Comparison of ENCODE assay signal across 1 cellular context in the genomic region with DNA sequence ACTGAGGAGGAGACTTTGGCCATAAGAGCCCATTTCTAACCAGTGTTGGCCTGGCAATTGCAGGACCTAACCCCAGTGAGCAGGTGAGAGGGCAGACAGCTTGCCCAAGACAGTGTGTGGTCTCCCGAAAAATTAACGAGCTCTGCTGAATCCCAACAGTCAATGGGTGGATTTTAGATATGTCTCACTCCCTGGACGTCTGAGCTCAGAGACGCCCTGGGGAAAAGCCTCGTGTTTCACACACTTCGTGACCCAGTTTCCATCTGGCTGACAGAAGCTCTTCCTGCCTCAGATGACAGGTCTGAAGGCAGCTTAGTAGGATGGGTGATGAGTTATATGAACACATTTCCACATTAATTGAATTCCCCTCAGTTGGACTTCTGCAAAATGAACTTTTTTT.
A peak's percentile ranks its signal among the peaks of the same experiment; 100 is the strongest.
TF ChIP-seq lines count a peak whose summit lies in the region.

No MANE protein-coding gene starts in this region.

TF ChIP-seq in GM12878, 131 proteins besides CTCF, POLR2A, EP300 and RAD21:
- TF ChIP-seq ZSCAN29 (IDR thresholded peaks at IDR 0.05) (no peak), RUNX3 (IDR thresholded peaks at IDR 0.05; ENCODE audit: low read length) (no peak), TCF7 (IDR thresholded peaks at IDR 0.05; ENCODE audit: borderline replicate concordance) (no peak), POU2F2 (IDR thresholded peaks at IDR 0.05; ENCODE audit: borderline replicate concordance, low read depth, low read length) (0 out of 3 replicates have a peak, but pooled peaks have one; percentile 8), MEF2A (IDR thresholded peaks at IDR 0.05; ENCODE audit: insufficient read depth, low read depth, low read length) (no peak), CHD4 (IDR thresholded peaks at IDR 0.05) (no peak), NFYA (IDR thresholded peaks at IDR 0.05; ENCODE audit: borderline replicate concordance, low read depth, low read length) (no peak), STAT1 (conservative IDR thresholded peaks at IDR 0.05) (no peak), SUZ12 (IDR thresholded peaks at IDR 0.05; ENCODE audit: unreplicated experiment) (no peak), MEF2B (IDR thresholded peaks at IDR 0.05; ENCODE audit: partially characterized antibody, poor library complexity, severe bottlenecking) (peak; percentile 16), NR2C2 (IDR thresholded peaks at IDR 0.05; ENCODE audit: borderline replicate concordance, control insufficient read depth, insufficient read length, low read depth) (no peak), HCFC1 (IDR thresholded peaks at IDR 0.05; ENCODE audit: low read length) (no peak), TARDBP (IDR thresholded peaks at IDR 0.05; ENCODE audit: borderline replicate concordance) (no peak), MYB (IDR thresholded peaks at IDR 0.05; ENCODE audit: borderline replicate concordance, low read depth, low read length) (no peak), NFXL1 (IDR thresholded peaks at IDR 0.05; ENCODE audit: borderline replicate concordance) (no peak), BHLHE40 (IDR thresholded peaks at IDR 0.05; ENCODE audit: borderline replicate concordance in 1 of 2, low read depth in 2 of 2, low read length in 1 of 2) (no peak), TAF1 (IDR thresholded peaks at IDR 0.05; ENCODE audit: borderline replicate concordance, low read depth, low read length) (no peak)
- TF ChIP-seq, protein P1, sequence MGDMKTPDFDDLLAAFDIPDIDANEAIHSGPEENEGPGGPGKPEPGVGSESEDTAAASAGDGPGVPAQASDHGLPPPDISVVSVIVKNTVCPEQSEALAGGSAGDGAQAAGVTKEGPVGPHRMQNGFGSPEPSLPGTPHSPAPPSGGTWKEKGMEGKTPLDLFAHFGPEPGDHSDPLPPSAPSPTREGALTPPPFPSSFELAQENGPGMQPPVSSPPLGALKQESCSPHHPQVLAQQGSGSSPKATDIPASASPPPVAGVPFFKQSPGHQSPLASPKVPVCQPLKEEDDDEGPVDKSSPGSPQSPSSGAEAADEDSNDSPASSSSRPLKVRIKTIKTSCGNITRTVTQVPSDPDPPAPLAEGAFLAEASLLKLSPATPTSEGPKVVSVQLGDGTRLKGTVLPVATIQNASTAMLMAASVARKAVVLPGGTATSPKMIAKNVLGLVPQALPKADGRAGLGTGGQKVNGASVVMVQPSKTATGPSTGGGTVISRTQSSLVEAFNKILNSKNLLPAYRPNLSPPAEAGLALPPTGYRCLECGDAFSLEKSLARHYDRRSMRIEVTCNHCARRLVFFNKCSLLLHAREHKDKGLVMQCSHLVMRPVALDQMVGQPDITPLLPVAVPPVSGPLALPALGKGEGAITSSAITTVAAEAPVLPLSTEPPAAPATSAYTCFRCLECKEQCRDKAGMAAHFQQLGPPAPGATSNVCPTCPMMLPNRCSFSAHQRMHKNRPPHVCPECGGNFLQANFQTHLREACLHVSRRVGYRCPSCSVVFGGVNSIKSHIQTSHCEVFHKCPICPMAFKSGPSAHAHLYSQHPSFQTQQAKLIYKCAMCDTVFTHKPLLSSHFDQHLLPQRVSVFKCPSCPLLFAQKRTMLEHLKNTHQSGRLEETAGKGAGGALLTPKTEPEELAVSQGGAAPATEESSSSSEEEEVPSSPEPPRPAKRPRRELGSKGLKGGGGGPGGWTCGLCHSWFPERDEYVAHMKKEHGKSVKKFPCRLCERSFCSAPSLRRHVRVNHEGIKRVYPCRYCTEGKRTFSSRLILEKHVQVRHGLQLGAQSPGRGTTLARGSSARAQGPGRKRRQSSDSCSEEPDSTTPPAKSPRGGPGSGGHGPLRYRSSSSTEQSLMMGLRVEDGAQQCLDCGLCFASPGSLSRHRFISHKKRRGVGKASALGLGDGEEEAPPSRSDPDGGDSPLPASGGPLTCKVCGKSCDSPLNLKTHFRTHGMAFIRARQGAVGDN (IDR thresholded peaks at IDR 0.05): peak; percentile 46; the same call in 1 of the 2 replicates
- TF ChIP-seq, protein P2, sequence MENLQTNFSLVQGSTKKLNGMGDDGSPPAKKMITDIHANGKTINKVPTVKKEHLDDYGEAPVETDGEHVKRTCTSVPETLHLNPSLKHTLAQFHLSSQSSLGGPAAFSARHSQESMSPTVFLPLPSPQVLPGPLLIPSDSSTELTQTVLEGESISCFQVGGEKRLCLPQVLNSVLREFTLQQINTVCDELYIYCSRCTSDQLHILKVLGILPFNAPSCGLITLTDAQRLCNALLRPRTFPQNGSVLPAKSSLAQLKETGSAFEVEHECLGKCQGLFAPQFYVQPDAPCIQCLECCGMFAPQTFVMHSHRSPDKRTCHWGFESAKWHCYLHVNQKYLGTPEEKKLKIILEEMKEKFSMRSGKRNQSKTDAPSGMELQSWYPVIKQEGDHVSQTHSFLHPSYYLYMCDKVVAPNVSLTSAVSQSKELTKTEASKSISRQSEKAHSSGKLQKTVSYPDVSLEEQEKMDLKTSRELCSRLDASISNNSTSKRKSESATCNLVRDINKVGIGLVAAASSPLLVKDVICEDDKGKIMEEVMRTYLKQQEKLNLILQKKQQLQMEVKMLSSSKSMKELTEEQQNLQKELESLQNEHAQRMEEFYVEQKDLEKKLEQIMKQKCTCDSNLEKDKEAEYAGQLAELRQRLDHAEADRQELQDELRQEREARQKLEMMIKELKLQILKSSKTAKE (IDR thresholded peaks at IDR 0.05; ENCODE audit: low read depth, poor library complexity, severe bottlenecking): no peak
- TF ChIP-seq, protein P3, sequence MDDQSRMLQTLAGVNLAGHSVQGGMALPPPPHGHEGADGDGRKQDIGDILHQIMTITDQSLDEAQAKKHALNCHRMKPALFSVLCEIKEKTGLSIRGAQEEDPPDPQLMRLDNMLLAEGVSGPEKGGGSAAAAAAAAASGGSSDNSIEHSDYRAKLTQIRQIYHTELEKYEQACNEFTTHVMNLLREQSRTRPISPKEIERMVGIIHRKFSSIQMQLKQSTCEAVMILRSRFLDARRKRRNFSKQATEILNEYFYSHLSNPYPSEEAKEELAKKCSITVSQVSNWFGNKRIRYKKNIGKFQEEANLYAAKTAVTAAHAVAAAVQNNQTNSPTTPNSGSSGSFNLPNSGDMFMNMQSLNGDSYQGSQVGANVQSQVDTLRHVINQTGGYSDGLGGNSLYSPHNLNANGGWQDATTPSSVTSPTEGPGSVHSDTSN (IDR thresholded peaks at IDR 0.05; ENCODE audit: insufficient replicate concordance, low read depth, low read length): no peak
- TF ChIP-seq, protein P4, sequence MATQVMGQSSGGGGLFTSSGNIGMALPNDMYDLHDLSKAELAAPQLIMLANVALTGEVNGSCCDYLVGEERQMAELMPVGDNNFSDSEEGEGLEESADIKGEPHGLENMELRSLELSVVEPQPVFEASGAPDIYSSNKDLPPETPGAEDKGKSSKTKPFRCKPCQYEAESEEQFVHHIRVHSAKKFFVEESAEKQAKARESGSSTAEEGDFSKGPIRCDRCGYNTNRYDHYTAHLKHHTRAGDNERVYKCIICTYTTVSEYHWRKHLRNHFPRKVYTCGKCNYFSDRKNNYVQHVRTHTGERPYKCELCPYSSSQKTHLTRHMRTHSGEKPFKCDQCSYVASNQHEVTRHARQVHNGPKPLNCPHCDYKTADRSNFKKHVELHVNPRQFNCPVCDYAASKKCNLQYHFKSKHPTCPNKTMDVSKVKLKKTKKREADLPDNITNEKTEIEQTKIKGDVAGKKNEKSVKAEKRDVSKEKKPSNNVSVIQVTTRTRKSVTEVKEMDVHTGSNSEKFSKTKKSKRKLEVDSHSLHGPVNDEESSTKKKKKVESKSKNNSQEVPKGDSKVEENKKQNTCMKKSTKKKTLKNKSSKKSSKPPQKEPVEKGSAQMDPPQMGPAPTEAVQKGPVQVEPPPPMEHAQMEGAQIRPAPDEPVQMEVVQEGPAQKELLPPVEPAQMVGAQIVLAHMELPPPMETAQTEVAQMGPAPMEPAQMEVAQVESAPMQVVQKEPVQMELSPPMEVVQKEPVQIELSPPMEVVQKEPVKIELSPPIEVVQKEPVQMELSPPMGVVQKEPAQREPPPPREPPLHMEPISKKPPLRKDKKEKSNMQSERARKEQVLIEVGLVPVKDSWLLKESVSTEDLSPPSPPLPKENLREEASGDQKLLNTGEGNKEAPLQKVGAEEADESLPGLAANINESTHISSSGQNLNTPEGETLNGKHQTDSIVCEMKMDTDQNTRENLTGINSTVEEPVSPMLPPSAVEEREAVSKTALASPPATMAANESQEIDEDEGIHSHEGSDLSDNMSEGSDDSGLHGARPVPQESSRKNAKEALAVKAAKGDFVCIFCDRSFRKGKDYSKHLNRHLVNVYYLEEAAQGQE (IDR thresholded peaks at IDR 0.05; ENCODE audit: low read depth, low read length): no peak
